In the genomic region with DNA sequence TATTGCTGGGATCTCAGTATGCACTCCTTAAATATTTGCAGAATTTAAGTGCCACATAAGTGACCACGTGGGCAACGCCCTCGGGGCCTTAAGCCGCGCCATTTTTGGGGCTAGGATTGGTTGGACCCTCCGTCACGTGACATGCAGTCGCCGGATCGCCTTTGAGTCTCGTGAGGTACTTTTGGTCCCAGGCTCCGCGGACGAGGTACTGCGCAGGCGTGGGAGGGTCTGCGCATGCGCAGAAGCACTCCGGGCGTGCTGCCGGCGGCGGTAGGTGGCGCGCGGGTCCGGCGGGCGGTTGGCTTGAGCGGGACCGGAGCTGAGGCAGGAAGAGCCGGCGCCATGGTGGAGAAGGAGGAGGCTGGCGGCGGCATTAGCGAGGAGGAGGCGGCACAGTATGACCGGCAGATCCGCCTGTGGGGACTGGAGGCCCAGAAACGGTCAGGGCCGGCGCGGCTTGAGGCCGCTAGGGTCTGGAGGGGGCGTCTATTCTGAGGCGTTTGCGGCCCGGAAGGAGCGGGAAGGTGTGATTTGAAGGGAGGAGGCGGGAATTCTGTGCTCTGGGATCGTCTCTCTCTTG, we compare ENCODE assay signal across 1 cellular context.
TF ChIP-seq lines count a peak whose summit lies in the region.

SAE1 (plus strand) TSS at position 247 of the 580 bp plus-strand sequence; CDS start at position 343, 96 bp downstream.

TF ChIP-seq in K562, 482 proteins besides CTCF, POLR2A, EP300 and RAD21 (continued from another document and continues in another):
- no peak for TF ChIP-seq ATF2 (CRISPR knock-in tag; IDR thresholded peaks at IDR 0.05)
- TF ChIP-seq PHF8 (IDR thresholded peaks at IDR 0.05; ENCODE audit: borderline replicate concordance, low read length) = peak; percentile 95
- TF ChIP-seq FOS (IDR thresholded peaks at IDR 0.05; ENCODE audit: extremely low read depth, insufficient read length) = no peak
- peak; percentile 44 to 93 (median 89) for TF ChIP-seq YY1 (IDR thresholded peaks at IDR 0.05; ENCODE audit: borderline replicate concordance in 1 of 3, control insufficient read depth in 1 of 3, extremely low read depth in 1 of 3, insufficient read depth in 3 of 3, insufficient read length in 1 of 3, insufficient replicate concordance in 2 of 3, low read depth in 1 of 3, low read length in 2 of 3)
- peak; percentile 66 for TF ChIP-seq ZNF511 (CRISPR knock-in tag; IDR thresholded peaks at IDR 0.05)
- TF ChIP-seq ZNF197 (CRISPR knock-in tag; IDR thresholded peaks at IDR 0.05; ENCODE audit: low read depth) = no peak
- TF ChIP-seq GTF2E2 (tag; IDR thresholded peaks at IDR 0.05) = peak; percentile 89; the same call in 1 of the 2 replicates
- TF ChIP-seq E2F3 (CRISPR knock-in tag; IDR thresholded peaks at IDR 0.05) = peak; percentile 93
- 0 out of 2 replicates have a peak, but pooled peaks have one; percentile 51 for TF ChIP-seq REST (CRISPR knock-in tag; IDR thresholded peaks at IDR 0.05; ENCODE audit: low read depth)
- no peak; the same call in 1 of the 2 replicates for TF ChIP-seq TRIM25 (IDR thresholded peaks at IDR 0.05; ENCODE audit: borderline replicate concordance)
- TF ChIP-seq CHD4 (IDR thresholded peaks at IDR 0.05; ENCODE audit: insufficient read depth, insufficient replicate concordance, low read depth, low read length, poor library complexity, severe bottlenecking) = no peak
- no peak for TF ChIP-seq HNRNPUL1 (IDR thresholded peaks at IDR 0.05; ENCODE audit: low read length)
- peak; percentile 81 for TF ChIP-seq SMAD4 (CRISPR knock-in tag; conservative IDR thresholded peaks at IDR 0.05)
- no peak for TF ChIP-seq ZNF143 (CRISPR knock-in tag; IDR thresholded peaks at IDR 0.05)
- TF ChIP-seq ELK3 (CRISPR knock-in tag; IDR thresholded peaks at IDR 0.05) = no peak
- peak; percentile 58; the same call in 1 of the 2 replicates for TF ChIP-seq KLF1 (tag; IDR thresholded peaks at IDR 0.05)
- peak; percentile 70 for TF ChIP-seq ETV1 (tag; conservative IDR thresholded peaks at IDR 0.05; ENCODE audit: low read depth)
- TF ChIP-seq FOXO4 (CRISPR knock-in tag; IDR thresholded peaks at IDR 0.05) = no peak
- peak; percentile 57; the same call in 1 of the 2 replicates for TF ChIP-seq FOXM1 (IDR thresholded peaks at IDR 0.05; ENCODE audit: low read depth)
- TF ChIP-seq FOXM1 (CRISPR knock-in tag; IDR thresholded peaks at IDR 0.05; ENCODE audit: low read depth) = no peak
- TF ChIP-seq GABPB1 (CRISPR knock-in tag; IDR thresholded peaks at IDR 0.05) = peak; percentile 80
- peak; percentile 79; the same call in 1 of the 2 replicates for TF ChIP-seq ZBTB9 (CRISPR knock-in tag; IDR thresholded peaks at IDR 0.05)
- TF ChIP-seq JUND (IDR thresholded peaks at IDR 0.05; ENCODE audit: borderline replicate concordance, low read depth, low read length) = peak; percentile 52
- TF ChIP-seq JUND (tag; IDR thresholded peaks at IDR 0.05; ENCODE audit: borderline replicate concordance, low read depth, low read length) = no peak; the same call in 2 of the 3 replicates
- TF ChIP-seq, protein P1, sequence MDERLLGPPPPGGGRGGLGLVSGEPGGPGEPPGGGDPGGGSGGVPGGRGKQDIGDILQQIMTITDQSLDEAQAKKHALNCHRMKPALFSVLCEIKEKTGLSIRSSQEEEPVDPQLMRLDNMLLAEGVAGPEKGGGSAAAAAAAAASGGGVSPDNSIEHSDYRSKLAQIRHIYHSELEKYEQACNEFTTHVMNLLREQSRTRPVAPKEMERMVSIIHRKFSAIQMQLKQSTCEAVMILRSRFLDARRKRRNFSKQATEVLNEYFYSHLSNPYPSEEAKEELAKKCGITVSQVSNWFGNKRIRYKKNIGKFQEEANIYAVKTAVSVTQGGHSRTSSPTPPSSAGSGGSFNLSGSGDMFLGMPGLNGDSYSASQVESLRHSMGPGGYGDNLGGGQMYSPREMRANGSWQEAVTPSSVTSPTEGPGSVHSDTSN (CRISPR knock-in tag; IDR thresholded peaks at IDR 0.05; ENCODE audit: low read depth) = no peak
- TF ChIP-seq, protein P1 (tag; conservative IDR thresholded peaks at IDR 0.05; ENCODE audit: low read depth) = no peak
- TF ChIP-seq NFATC3 (IDR thresholded peaks at IDR 0.05) = no peak
- no peak for TF ChIP-seq KHSRP (IDR thresholded peaks at IDR 0.05)
- peak; percentile 76 for TF ChIP-seq POU5F1 (IDR thresholded peaks at IDR 0.05; ENCODE audit: borderline replicate concordance, low read depth, low read length, partially characterized antibody)
- no peak for TF ChIP-seq RBM22 (IDR thresholded peaks at IDR 0.05; ENCODE audit: low read depth, low read length, poor library complexity, severe bottlenecking)
- TF ChIP-seq NBN (IDR thresholded peaks at IDR 0.05; ENCODE audit: low read depth) = no peak
- TF ChIP-seq CC2D1A (IDR thresholded peaks at IDR 0.05) = peak; percentile 95
- TF ChIP-seq EP400 (IDR thresholded peaks at IDR 0.05) = peak; percentile 96
- TF ChIP-seq CXXC5 (CRISPR knock-in tag; IDR thresholded peaks at IDR 0.05) = peak; percentile 97
- peak; percentile 68; the same call in 1 of the 2 replicates for TF ChIP-seq ZNF311 (CRISPR knock-in tag; IDR thresholded peaks at IDR 0.05)
- no peak for TF ChIP-seq NFIC (IDR thresholded peaks at IDR 0.05)
- no peak for TF ChIP-seq BRF2 (IDR thresholded peaks at IDR 0.05; ENCODE audit: borderline replicate concordance, insufficient read depth, insufficient read length)
- TF ChIP-seq TCF7 (IDR thresholded peaks at IDR 0.05; ENCODE audit: borderline replicate concordance) = peak; percentile 80; the same call in 1 of the 2 replicates
- TF ChIP-seq BRF1 (IDR thresholded peaks at IDR 0.05; ENCODE audit: borderline replicate concordance, extremely low read depth, insufficient read length) = no peak
- TF ChIP-seq, protein P2, sequence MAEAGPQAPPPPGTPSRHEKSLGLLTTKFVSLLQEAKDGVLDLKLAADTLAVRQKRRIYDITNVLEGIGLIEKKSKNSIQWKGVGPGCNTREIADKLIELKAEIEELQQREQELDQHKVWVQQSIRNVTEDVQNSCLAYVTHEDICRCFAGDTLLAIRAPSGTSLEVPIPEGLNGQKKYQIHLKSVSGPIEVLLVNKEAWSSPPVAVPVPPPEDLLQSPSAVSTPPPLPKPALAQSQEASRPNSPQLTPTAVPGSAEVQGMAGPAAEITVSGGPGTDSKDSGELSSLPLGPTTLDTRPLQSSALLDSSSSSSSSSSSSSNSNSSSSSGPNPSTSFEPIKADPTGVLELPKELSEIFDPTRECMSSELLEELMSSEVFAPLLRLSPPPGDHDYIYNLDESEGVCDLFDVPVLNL (CRISPR knock-in tag; IDR thresholded peaks at IDR 0.05; ENCODE audit: low read depth) = peak; percentile 83
- 0 out of 2 replicates have a peak, but pooled peaks have one; percentile 24 for TF ChIP-seq ZNF384 (IDR thresholded peaks at IDR 0.05; ENCODE audit: low read depth, low read length)
- no peak for TF ChIP-seq STAT5B (CRISPR knock-in tag; IDR thresholded peaks at IDR 0.05)
- TF ChIP-seq MBD2 (IDR thresholded peaks at IDR 0.05; ENCODE audit: borderline replicate concordance, low read depth) = peak; percentile 22; the same call in 1 of the 2 replicates
- TF ChIP-seq MIER1 (IDR thresholded peaks at IDR 0.05; ENCODE audit: low read depth) = no peak
- 0 out of 2 replicates have a peak, but pooled peaks have one; percentile 13 for TF ChIP-seq ZNF583 (CRISPR knock-in tag; IDR thresholded peaks at IDR 0.05)
- no peak for TF ChIP-seq ZNF146 (CRISPR knock-in tag; IDR thresholded peaks at IDR 0.05; ENCODE audit: unreplicated experiment)
